19 cellular contexts compared by ENCODE assay signal in the genomic region with DNA sequence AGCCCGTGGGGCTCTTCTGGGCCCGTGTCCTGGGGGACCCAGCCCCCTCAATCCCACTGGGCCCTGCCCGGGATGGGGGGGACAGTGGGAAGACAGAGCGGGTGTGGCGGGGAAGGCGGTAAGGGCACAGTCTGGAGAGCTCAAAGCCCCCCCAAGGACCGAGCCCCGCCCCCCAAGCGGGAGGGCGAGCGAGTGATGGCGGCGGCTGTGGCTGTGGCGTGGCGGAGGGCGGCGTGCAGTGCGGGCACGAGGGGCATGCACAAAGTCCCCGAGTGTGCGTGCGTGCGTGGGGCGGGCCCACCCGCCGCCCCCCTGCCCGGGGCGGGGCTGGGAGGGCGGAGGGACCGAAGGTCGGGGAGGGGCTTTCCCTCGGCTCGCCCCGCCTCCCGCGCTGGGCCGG. TPM values are rescaled to one million over a fixed set of nuclear protein-coding genes. Genes with fewer than 3 reads are reported as not detected.
DNase-seq lines count a peak whose midpoint lies in the region; ATAC-seq, FAIRE-seq and TF ChIP-seq lines count a peak whose summit lies in the region.
"Had no signal": no experiment of that assay in that cellular context is flagged by ENCODE, and none has a peak within 500 bp of the region (broad histone marks: within the 10 kb centered on the region; RNA-seq: fewer than 3 reads in every experiment).

No MANE protein-coding gene starts in this region.

- ATAC-seq in HepG2 (no peak), right lobe of liver (no peak), thoracic aorta (ENCODE audit: insufficient number of reproducible peaks, low FRiP score, low read depth) (no peak), GM21717 (IDR thresholded peaks at IDR 0.05; ENCODE audit: unreplicated experiment) (no peak)

- H4K20me1 ChIP-seq in HepG2 (ENCODE audit: insufficient read depth, low read length), result no peaks in the 10 kb centered on the region
- no peaks in the 10 kb centered on the region for H4K20me1 ChIP-seq in Karpas-422 (ENCODE audit: insufficient read depth, low read depth, low read length)

- peak overlapping the region; percentile 84 for H3K4me2 ChIP-seq in HepG2 (ENCODE audit: low read depth, low read length)
- H3K4me2 ChIP-seq in Karpas-422 (ENCODE audit: low read depth, low read length, poor library complexity, severe bottlenecking), result peak overlapping the region; percentile 74

- POLR2A ChIA-PET in HepG2 (lab: Yijun Ruan, JAX), result interaction anchor here (3.4 kb wide), 1 partner anchor 27 kb away, joined by 21 read pairs; a partner anchor contains a TSS

- DNase-seq in HepG2 (ENCODE audit: low spot score) (no peak), right lobe of liver (no peak), Karpas-422 (peak; percentile 75), endodermal cell (no peak), thoracic aorta (ENCODE audit: low spot score) (no peak), inferior parietal cortex (ENCODE audit: extremely low spot score) (no peak), GM10266 (ENCODE audit: extremely low spot score) (no peak)
- DNase-seq: activated CD4-positive, alpha-beta T cell treated with anti-CD3 and anti-CD28 coated beads, Interleukin-2, amount 50 U/mL, for 1 hour; activated naive CD4-positive, alpha-beta T cell treated with anti-CD3 and anti-CD28 coated beads, Interleukin-2, amount 50 U/mL, for 16 hours; islet precursor cell; KBM-7; NCI-H226; T1000 had no signal

- H3K9ac ChIP-seq in HepG2 (ENCODE audit: insufficient read depth, low read depth, low read length), result no peak overlapping the region
- peak overlapping the region; percentile 74; the same call in 1 of the 2 replicates for H3K9ac ChIP-seq in Karpas-422 (ENCODE audit: low read length)
- H3K9ac ChIP-seq in endodermal cell (ENCODE audit: extremely low read depth, low read length, poor library complexity, severe bottlenecking), result no peak overlapping the region

- no peak for FAIRE-seq in HepG2 (lab: Jason Lieb, UNC)
- FAIRE-seq: frontal cortex, GM12891 had no signal

- TF ChIP-seq POLR2A in HepG2 (IDR thresholded peaks at IDR 0.05; ENCODE audit: insufficient read depth in 1 of 2, low read depth in 2 of 2, low read length in 2 of 2), result no peak
- no peak for TF ChIP-seq POLR2A in right lobe of liver (IDR thresholded peaks at IDR 0.05)

- no peaks in the 10 kb centered on the region; the same call in 1 of the 2 replicates for H3K9me2 ChIP-seq in Karpas-422 (replicated peaks; ENCODE audit: insufficient read depth, low read length)

- BruUV-seq in HepG2 (replicated peaks; lab: Mats Ljungman, UMichigan), result no TSS peak

- no peak overlapping the region for H2AFZ ChIP-seq in HepG2 (ENCODE audit: low read length)
- 0 out of 2 replicates have a peak overlapping the region, but pooled peaks have one; percentile 5 for H2AFZ ChIP-seq in Karpas-422 (ENCODE audit: low read length)

- WGBS in HepG2 (ENCODE audit: low lambda C conversion rate), result 38% methylated on average over 6 of the region's 37 CpGs
- 20% methylated on average over 2 of the region's 37 CpGs for WGBS in right lobe of liver (ENCODE audit: insufficient coverage, low coverage, low lambda C conversion rate, missing lambda C conversion rate)
- 6 to 9% methylated on average over 4 to 37 of the region's 37 CpGs for WGBS in endodermal cell (ENCODE audit: insufficient coverage in 1 of 2, insufficient read length in 1 of 2), 2 experiments

- peak overlapping the region; percentile 43 for H3K4me3 Mint-ChIP-seq in endodermal cell

- H3K36me3 Mint-ChIP-seq in endodermal cell (ENCODE audit: low read depth), result no peaks in the 10 kb centered on the region

- no peak overlapping the region for H3K27ac ChIP-seq in HepG2 (ENCODE audit: extremely low read length, insufficient read depth, low read length)
- no peak overlapping the region for H3K27ac ChIP-seq in right lobe of liver
- H3K27ac ChIP-seq in Karpas-422 (ENCODE audit: low read length), result no peak overlapping the region
- H3K27ac ChIP-seq in endodermal cell (ENCODE audit: low read depth, low read length), result no peak overlapping the region
- H3K27ac ChIP-seq in thoracic aorta, result no peak overlapping the region
- H3K27ac ChIP-seq: cardiac muscle cell had no signal

- H3K36me3 ChIP-seq in HepG2 (replicated peaks in 1 of 2; ENCODE audit: control insufficient read depth in 1 of 2, insufficient read depth in 2 of 2, low read length in 2 of 2), result no peaks in the 10 kb centered on the region
- H3K36me3 ChIP-seq in right lobe of liver, result no peaks in the 10 kb centered on the region
- no peaks in the 10 kb centered on the region for H3K36me3 ChIP-seq in Karpas-422 (ENCODE audit: insufficient read depth, low read length)
- no peaks in the 10 kb centered on the region for H3K36me3 ChIP-seq in endodermal cell (ENCODE audit: control insufficient read depth, insufficient read depth, low read length)
- H3K36me3 ChIP-seq in thoracic aorta, result no peaks in the 10 kb centered on the region
- H3K36me3 ChIP-seq: cardiac muscle cell, HAP-1 had no signal

- H3K27me3 ChIP-seq in HepG2 (ENCODE audit: control insufficient read depth in 1 of 2, insufficient read depth in 2 of 2, low read length in 2 of 2) (peaks cover 7 to 34% of the 10 kb centered on the region in 2 experiments), right lobe of liver (peaks cover 0 to 10% of the 10 kb centered on the region in 2 donors), Karpas-422 (ENCODE audit: low read length) (no peaks in the 10 kb centered on the region), endodermal cell (ENCODE audit: control insufficient read depth, insufficient read depth, low read length, poor library complexity, severe bottlenecking) (peaks cover 79% of the 10 kb centered on the region), thoracic aorta (replicated peaks; ENCODE audit: insufficient read depth) (peaks cover 7% of the 10 kb centered on the region)

- no peak for TF ChIP-seq RAD21 in HepG2 (CRISPR knock-in tag; IDR thresholded peaks at IDR 0.05)

- no peak for TF ChIP-seq CTCF in HepG2 (CRISPR knock-in tag; IDR thresholded peaks at IDR 0.05)
- no peak for TF ChIP-seq CTCF in right lobe of liver (IDR thresholded peaks at IDR 0.05)
- TF ChIP-seq CTCF in endodermal cell (conservative IDR thresholded peaks at IDR 0.05), result no peak
- no peak for TF ChIP-seq CTCF in thoracic aorta (IDR thresholded peaks at IDR 0.05)
- TF ChIP-seq CTCF in GM10266 (IDR thresholded peaks at IDR 0.05; ENCODE audit: control insufficient read depth, insufficient read depth, low read depth, missing control alignments), result no peak

- H3K4me3 ChIP-seq in HepG2 (replicated peaks in 1 of 3; ENCODE audit: insufficient read depth in 1 of 3, low read depth in 2 of 3, low read length in 3 of 3) (peak overlapping the region in 2 of 3 experiments; percentile 20 to 69; a peak in 3 of 6 replicates), right lobe of liver (no peak overlapping the region), Karpas-422 (ENCODE audit: low read length) (no peak overlapping the region; the same call in 1 of the 2 replicates), endodermal cell (ENCODE audit: low read length) (no peak overlapping the region), thoracic aorta (peak overlapping the region; percentile 11)
- H3K4me3 ChIP-seq: cardiac muscle cell had no signal

- H3K9me3 ChIP-seq in HepG2 (ENCODE audit: low read length), result no peaks in the 10 kb centered on the region
- H3K9me3 ChIP-seq in right lobe of liver, result no peaks in the 10 kb centered on the region
- no peaks in the 10 kb centered on the region for H3K9me3 ChIP-seq in Karpas-422 (ENCODE audit: low read length)
- no peaks in the 10 kb centered on the region for H3K9me3 ChIP-seq in endodermal cell (ENCODE audit: control insufficient read depth, low read length)
- no peaks in the 10 kb centered on the region for H3K9me3 ChIP-seq in thoracic aorta
- H3K9me3 ChIP-seq: HAP-1 had no signal

- H3K9me3 Mint-ChIP-seq in endodermal cell, result no peaks in the 10 kb centered on the region
- H3K9me3 Mint-ChIP-seq: stimulated activated naive CD8-positive, alpha-beta T cell treated with anti-CD3 and anti-CD28 coated beads, Interleukin-15, Interleukin-2, amounts not matched to agents 100 ng/mL and 50 ng/mL, for 24 hours had no signal

- peaks cover 2% of the 10 kb centered on the region for H3K79me2 ChIP-seq in HepG2 (ENCODE audit: insufficient read depth, low read length)
- H3K79me2 ChIP-seq in Karpas-422 (ENCODE audit: low read length), result peaks cover 6% of the 10 kb centered on the region; the same call in 1 of the 2 replicates

- peaks cover 78% of the 10 kb centered on the region for H3K27me3 Mint-ChIP-seq in endodermal cell (ENCODE audit: insufficient read depth)

- peaks cover 23% of the 10 kb centered on the region for H3K4me1 ChIP-seq in HepG2 (ENCODE audit: insufficient read depth, low read length)
- peaks cover 0 to 15% (median 7%) of the 10 kb centered on the region in 4 donors for H3K4me1 ChIP-seq in right lobe of liver
- peaks cover 32% of the 10 kb centered on the region for H3K4me1 ChIP-seq in Karpas-422 (ENCODE audit: low read length)
- H3K4me1 ChIP-seq in endodermal cell (ENCODE audit: control insufficient read depth, insufficient read depth, low read length), result peaks cover 5% of the 10 kb centered on the region
- H3K4me1 ChIP-seq in thoracic aorta (ENCODE audit: control insufficient read depth in 1 of 2, low read depth in 2 of 2), result peaks cover 18 to 23% of the 10 kb centered on the region in 2 donors

- CTCF ChIA-PET in HepG2 (lab: Yijun Ruan, JAX; ENCODE audit: low intra/inter-chr PET ratio, low total read pairs), result no interaction called here

- in situ Hi-C loops in HepG2 (cut with HindIII; ENCODE audit: extremely low pct_ligation_motif_present, low pct_unique_long_range_greater_than_20kb), result no loop called here

- no peak overlapping the region for H3K27ac Mint-ChIP-seq in endodermal cell
- H3K27ac Mint-ChIP-seq: stimulated activated naive CD8-positive, alpha-beta T cell treated with anti-CD3 and anti-CD28 coated beads, Interleukin-15, Interleukin-2, amounts not matched to agents 100 ng/mL and 50 ng/mL, for 24 hours had no signal

- no peak for TF ChIP-seq EP300 in HepG2 (IDR thresholded peaks at IDR 0.05; ENCODE audit: low read depth in 2 of 2, low read length in 2 of 2)
- no peak for TF ChIP-seq EP300 in HepG2 (CRISPR knock-in tag; IDR thresholded peaks at IDR 0.05; ENCODE audit: borderline replicate concordance)

- no peaks in the 10 kb centered on the region for H3K4me1 Mint-ChIP-seq in endodermal cell

- intact Hi-C loops in HepG2 (cut with micrococcal nuclease; ENCODE audit: unreplicated experiment), result no loop called here
- intact Hi-C loops in right lobe of liver (cut with DNase I), result no loop called here

RNA-seq across cellular contexts. Expression of a gene that starts 3.6 kb away (rescaled TPM):
- total RNA-seq in HepG2 (2016; rRNA removed; fragmentation: Illumina TruSeq; extraction: Trizol) (1.4 and 3.8 TPM in 2 replicates), right lobe of liver (10 to 100 TPM in 1 of 6 experiments, 1 to 10 TPM in 5; 5.5 to 11.7 (median 9.7) TPM), endodermal cell (10 to 100 TPM; 20.8 to 21.5 TPM), thoracic aorta (10 to 100 TPM; 10.7 to 13.5 TPM)
- 0.35 and 0.40 TPM in 2 replicates for total RNA-seq in HepG2 (2016; cell fraction: cytosol; rRNA removed; fragmentation: Illumina TruSeq; extraction: Trizol; ENCODE audit: low read depth)
- total RNA-seq in HepG2 (2016; cell fraction: insoluble cytoplasmic fraction; rRNA removed; fragmentation: Illumina TruSeq; extraction: Trizol), result 1.2 and 4.3 TPM in 2 replicates
- 0.83 and 1.7 TPM in 2 replicates for total RNA-seq in HepG2 (2016; cell fraction: membrane; rRNA removed; fragmentation: Illumina TruSeq; extraction: Trizol)
- total RNA-seq in HepG2 (2016; cell fraction: nucleus; rRNA removed; fragmentation: Illumina TruSeq; extraction: Trizol), result 6.4 and 7.9 TPM in 2 replicates
- polyA plus RNA-seq in HepG2 (2011; rRNA removed), result 4.5 and 8.3 TPM in 2 replicates
- 1.3 and 1.9 TPM in 2 replicates for polyA plus RNA-seq in HepG2 (2011; cell fraction: cytosol; rRNA removed)
- 117 and 130 TPM in 2 replicates for polyA plus RNA-seq in HepG2 (2011; cell fraction: nucleus; rRNA removed)
- 4.1 and 6.2 TPM in 2 replicates for polyA plus RNA-seq in HepG2 (2012)
- polyA plus RNA-seq in HepG2 (2016; cell fraction: cytosol; fragmentation: Illumina TruSeq; extraction: Trizol; ENCODE audit: low read depth), result 0.34 and 0.43 TPM in 2 replicates
- polyA plus RNA-seq in HepG2 (2016; cell fraction: insoluble cytoplasmic fraction; fragmentation: Illumina TruSeq; extraction: Trizol; ENCODE audit: low read depth), result 0.93 and 2.0 TPM in 2 replicates
- polyA plus RNA-seq in HepG2 (2016; cell fraction: membrane; fragmentation: Illumina TruSeq; extraction: Trizol; ENCODE audit: low read depth), result 0.53 and 0.66 TPM in 2 replicates
- polyA plus RNA-seq in HepG2 (2016; cell fraction: nucleus; fragmentation: Illumina TruSeq; extraction: Trizol; ENCODE audit: insufficient read depth, low read depth), result 17.5 and 18.7 TPM in 2 replicates
- 9.5 and 10.1 TPM in 2 replicates for polyA minus RNA-seq in HepG2 (2011; rRNA and poly(A)+ RNA removed; ENCODE audit: low replicate concordance)
- 1.4 and 1.5 TPM in 2 replicates for polyA minus RNA-seq in HepG2 (2011; cell fraction: cytosol; rRNA and poly(A)+ RNA removed)
- 13.9 and 15.6 TPM in 2 replicates for polyA minus RNA-seq in HepG2 (2011; cell fraction: nucleus; rRNA and poly(A)+ RNA removed)
- 4.5 and 8.2 TPM in 2 replicates for total RNA-seq in Karpas-422 (2014; rRNA removed; shearing (Covaris generic); ENCODE audit: low replicate concordance)
- polyA plus RNA-seq in endodermal cell (2013, experiment 1 of 2), result 13.9 TPM
- polyA plus RNA-seq in endodermal cell (2013, experiment 2 of 2), result 12.5 TPM

RNA-seq across cellular contexts. Expression of a gene that starts 9.6 kb away (rescaled TPM):
- total RNA-seq in HepG2 (2016; rRNA removed; fragmentation: Illumina TruSeq; extraction: Trizol) (0.55 and 2.6 TPM in 2 replicates), right lobe of liver (10 to 100 TPM; 26.9 to 68.1 (median 36.9) TPM), endodermal cell (10 to 100 TPM; 48.8 to 55.6 TPM), thoracic aorta (100 to 1,000 TPM in 1 of 2 donors, 10 to 100 TPM in 1; 98.7 to 128 TPM)
- 0.40 and 0.88 TPM in 2 replicates for total RNA-seq in HepG2 (2016; cell fraction: cytosol; rRNA removed; fragmentation: Illumina TruSeq; extraction: Trizol; ENCODE audit: low read depth)
- 0.77 and 3.8 TPM in 2 replicates for total RNA-seq in HepG2 (2016; cell fraction: insoluble cytoplasmic fraction; rRNA removed; fragmentation: Illumina TruSeq; extraction: Trizol)
- total RNA-seq in HepG2 (2016; cell fraction: membrane; rRNA removed; fragmentation: Illumina TruSeq; extraction: Trizol), result 1.2 and 1.4 TPM in 2 replicates
- 5.1 and 7.1 TPM in 2 replicates for total RNA-seq in HepG2 (2016; cell fraction: nucleus; rRNA removed; fragmentation: Illumina TruSeq; extraction: Trizol)
- 11.8 and 17.3 TPM in 2 replicates for polyA plus RNA-seq in HepG2 (2011; rRNA removed)
- 4.0 and 8.1 TPM in 2 replicates for polyA plus RNA-seq in HepG2 (2011; cell fraction: cytosol; rRNA removed)
- polyA plus RNA-seq in HepG2 (2011; cell fraction: nucleus; rRNA removed), result 157 and 173 TPM in 2 replicates
- polyA plus RNA-seq in HepG2 (2012), result 6.9 and 9.3 TPM in 2 replicates
- polyA plus RNA-seq in HepG2 (2016; cell fraction: cytosol; fragmentation: Illumina TruSeq; extraction: Trizol; ENCODE audit: low read depth), result 0.87 and 1.2 TPM in 2 replicates
- 1.8 and 2.0 TPM in 2 replicates for polyA plus RNA-seq in HepG2 (2016; cell fraction: insoluble cytoplasmic fraction; fragmentation: Illumina TruSeq; extraction: Trizol; ENCODE audit: low read depth)
- 1.7 TPM in 2 replicates for polyA plus RNA-seq in HepG2 (2016; cell fraction: membrane; fragmentation: Illumina TruSeq; extraction: Trizol; ENCODE audit: low read depth)
- 33.6 and 33.9 TPM in 2 replicates for polyA plus RNA-seq in HepG2 (2016; cell fraction: nucleus; fragmentation: Illumina TruSeq; extraction: Trizol; ENCODE audit: insufficient read depth, low read depth)
- polyA minus RNA-seq in HepG2 (2011; rRNA and poly(A)+ RNA removed; ENCODE audit: low replicate concordance), result 2.1 and 48.1 TPM in 2 replicates
- polyA minus RNA-seq in HepG2 (2011; cell fraction: cytosol; rRNA and poly(A)+ RNA removed), result 1.9 and 3.5 TPM in 2 replicates
- polyA minus RNA-seq in HepG2 (2011; cell fraction: nucleus; rRNA and poly(A)+ RNA removed), result 6.3 and 7.6 TPM in 2 replicates
- 27.6 and 28.1 TPM in 2 replicates for total RNA-seq in Karpas-422 (2014; rRNA removed; shearing (Covaris generic); ENCODE audit: low replicate concordance)
- polyA plus RNA-seq in endodermal cell (2013, experiment 1 of 2), result 43.9 TPM
- 39.3 TPM for polyA plus RNA-seq in endodermal cell (2013, experiment 2 of 2)

RNA-seq across cellular contexts. Expression of a gene that starts 11.8 kb away (rescaled TPM):
- total RNA-seq in HepG2 (2016; rRNA removed; fragmentation: Illumina TruSeq; extraction: Trizol) (0.20 and 0.22 TPM in 2 replicates), right lobe of liver (1 to 10 TPM in 2 of 6 experiments, under 1 TPM in 1, not detected in 3; 0.05 to 2.3 (median 1.7) TPM), endodermal cell (1 to 10 TPM in 1 of 2 donors, under 1 TPM in 1; 0.38 to 2.2 TPM), thoracic aorta (not detected)
- 0.10 TPM in 1 of 2 replicates, not detected in the other for total RNA-seq in HepG2 (2016; cell fraction: cytosol; rRNA removed; fragmentation: Illumina TruSeq; extraction: Trizol; ENCODE audit: low read depth)
- total RNA-seq in HepG2 (2016; cell fraction: insoluble cytoplasmic fraction; rRNA removed; fragmentation: Illumina TruSeq; extraction: Trizol), result 0.19 TPM in 1 of 2 replicates, not detected in the other
- total RNA-seq in HepG2 (2016; cell fraction: membrane; rRNA removed; fragmentation: Illumina TruSeq; extraction: Trizol), result 0.10 and 0.22 TPM in 2 replicates
- 0.19 TPM in 1 of 2 replicates, not detected in the other for total RNA-seq in HepG2 (2016; cell fraction: nucleus; rRNA removed; fragmentation: Illumina TruSeq; extraction: Trizol)
- polyA plus RNA-seq in HepG2 (2011; rRNA removed), result 2.0 and 2.2 TPM in 2 replicates
- polyA plus RNA-seq in HepG2 (2011; cell fraction: cytosol; rRNA removed), result 1.6 and 3.1 TPM in 2 replicates
- polyA plus RNA-seq in HepG2 (2011; cell fraction: nucleus; rRNA removed), result 4.4 and 5.3 TPM in 2 replicates
- 2.8 and 5.8 TPM in 2 replicates for polyA plus RNA-seq in HepG2 (2012)
- polyA plus RNA-seq in HepG2 (2016; cell fraction: cytosol; fragmentation: Illumina TruSeq; extraction: Trizol; ENCODE audit: low read depth), result 0.14 and 2.9 TPM in 2 replicates
- 0.45 and 0.64 TPM in 2 replicates for polyA plus RNA-seq in HepG2 (2016; cell fraction: insoluble cytoplasmic fraction; fragmentation: Illumina TruSeq; extraction: Trizol; ENCODE audit: low read depth)
- polyA plus RNA-seq in HepG2 (2016; cell fraction: membrane; fragmentation: Illumina TruSeq; extraction: Trizol; ENCODE audit: low read depth), result 0.38 and 0.42 TPM in 2 replicates
- polyA plus RNA-seq in HepG2 (2016; cell fraction: nucleus; fragmentation: Illumina TruSeq; extraction: Trizol; ENCODE audit: insufficient read depth, low read depth), result 0.35 and 0.36 TPM in 2 replicates
- 4.1 and 8.8 TPM in 2 replicates for polyA minus RNA-seq in HepG2 (2011; rRNA and poly(A)+ RNA removed; ENCODE audit: low replicate concordance)
- polyA minus RNA-seq in HepG2 (2011; cell fraction: cytosol; rRNA and poly(A)+ RNA removed), result 1.8 and 2.7 TPM in 2 replicates
- 0.52 and 0.99 TPM in 2 replicates for polyA minus RNA-seq in HepG2 (2011; cell fraction: nucleus; rRNA and poly(A)+ RNA removed)
- 0.48 and 2.1 TPM in 2 replicates for total RNA-seq in Karpas-422 (2014; rRNA removed; shearing (Covaris generic); ENCODE audit: low replicate concordance)
- 4.7 TPM for polyA plus RNA-seq in endodermal cell (2013, experiment 1 of 2)
- polyA plus RNA-seq in endodermal cell (2013, experiment 2 of 2), result 3.9 TPM

RNA-seq across cellular contexts. Expression of a gene that starts 13.6 kb away (rescaled TPM):
- total RNA-seq in HepG2 (2016; rRNA removed; fragmentation: Illumina TruSeq; extraction: Trizol) (78.2 and 79.9 TPM in 2 replicates), right lobe of liver (10 to 100 TPM; 37.3 to 69.6 (median 54.3) TPM), endodermal cell (100 to 1,000 TPM; 105 to 124 TPM), thoracic aorta (100 to 1,000 TPM; 103 to 145 TPM)
- 125 and 168 TPM in 2 replicates for total RNA-seq in HepG2 (2016; cell fraction: cytosol; rRNA removed; fragmentation: Illumina TruSeq; extraction: Trizol; ENCODE audit: low read depth)
- total RNA-seq in HepG2 (2016; cell fraction: insoluble cytoplasmic fraction; rRNA removed; fragmentation: Illumina TruSeq; extraction: Trizol), result 64.5 and 82.1 TPM in 2 replicates
- 131 and 166 TPM in 2 replicates for total RNA-seq in HepG2 (2016; cell fraction: membrane; rRNA removed; fragmentation: Illumina TruSeq; extraction: Trizol)
- 43.4 and 46.1 TPM in 2 replicates for total RNA-seq in HepG2 (2016; cell fraction: nucleus; rRNA removed; fragmentation: Illumina TruSeq; extraction: Trizol)
- 52.9 and 59.6 TPM in 2 replicates for polyA plus RNA-seq in HepG2 (2011; rRNA removed)
- 46.6 and 58.6 TPM in 2 replicates for polyA plus RNA-seq in HepG2 (2011; cell fraction: cytosol; rRNA removed)
- 79.7 and 81.3 TPM in 2 replicates for polyA plus RNA-seq in HepG2 (2011; cell fraction: nucleus; rRNA removed)
- 27.7 and 37.3 TPM in 2 replicates for polyA plus RNA-seq in HepG2 (2012)
- polyA plus RNA-seq in HepG2 (2016; cell fraction: cytosol; fragmentation: Illumina TruSeq; extraction: Trizol; ENCODE audit: low read depth), result 114 and 130 TPM in 2 replicates
- 75.6 and 85.1 TPM in 2 replicates for polyA plus RNA-seq in HepG2 (2016; cell fraction: insoluble cytoplasmic fraction; fragmentation: Illumina TruSeq; extraction: Trizol; ENCODE audit: low read depth)
- polyA plus RNA-seq in HepG2 (2016; cell fraction: membrane; fragmentation: Illumina TruSeq; extraction: Trizol; ENCODE audit: low read depth), result 124 and 138 TPM in 2 replicates
- polyA plus RNA-seq in HepG2 (2016; cell fraction: nucleus; fragmentation: Illumina TruSeq; extraction: Trizol; ENCODE audit: insufficient read depth, low read depth), result 73.2 and 92.9 TPM in 2 replicates
- polyA minus RNA-seq in HepG2 (2011; rRNA and poly(A)+ RNA removed; ENCODE audit: low replicate concordance), result 32.3 and 38.9 TPM in 2 replicates
- polyA minus RNA-seq in HepG2 (2011; cell fraction: cytosol; rRNA and poly(A)+ RNA removed), result 6.7 and 10.7 TPM in 2 replicates
- 18.6 and 20.1 TPM in 2 replicates for polyA minus RNA-seq in HepG2 (2011; cell fraction: nucleus; rRNA and poly(A)+ RNA removed)
- total RNA-seq in Karpas-422 (2014; rRNA removed; shearing (Covaris generic); ENCODE audit: low replicate concordance), result 142 and 145 TPM in 2 replicates
- polyA plus RNA-seq in endodermal cell (2013, experiment 1 of 2), result 68.0 TPM
- polyA plus RNA-seq in endodermal cell (2013, experiment 2 of 2), result 67.5 TPM

RNA-seq across cellular contexts. Expression of a gene that starts 18.3 kb away (rescaled TPM):
- total RNA-seq in HepG2 (2016; rRNA removed; fragmentation: Illumina TruSeq; extraction: Trizol) (0.87 and 1.8 TPM in 2 replicates), right lobe of liver (1 to 10 TPM in 1 of 6 experiments, under 1 TPM in 5; 0.37 to 1.1 (median 0.60) TPM), endodermal cell (1 to 10 TPM; 3.7 to 5.1 TPM), thoracic aorta (1 to 10 TPM in 1 of 2 donors, under 1 TPM in 1; 0.42 to 8.0 TPM)
- total RNA-seq in HepG2 (2016; cell fraction: cytosol; rRNA removed; fragmentation: Illumina TruSeq; extraction: Trizol; ENCODE audit: low read depth), result 0.79 and 0.81 TPM in 2 replicates
- 0.74 and 2.3 TPM in 2 replicates for total RNA-seq in HepG2 (2016; cell fraction: insoluble cytoplasmic fraction; rRNA removed; fragmentation: Illumina TruSeq; extraction: Trizol)
- 0.45 and 1.1 TPM in 2 replicates for total RNA-seq in HepG2 (2016; cell fraction: membrane; rRNA removed; fragmentation: Illumina TruSeq; extraction: Trizol)
- 2.0 and 3.2 TPM in 2 replicates for total RNA-seq in HepG2 (2016; cell fraction: nucleus; rRNA removed; fragmentation: Illumina TruSeq; extraction: Trizol)
- polyA plus RNA-seq in HepG2 (2011; rRNA removed), result 3.8 and 5.3 TPM in 2 replicates
- polyA plus RNA-seq in HepG2 (2011; cell fraction: cytosol; rRNA removed), result 1.8 and 3.5 TPM in 2 replicates
- polyA plus RNA-seq in HepG2 (2011; cell fraction: nucleus; rRNA removed), result 77.4 and 90.6 TPM in 2 replicates
- 1.8 and 3.6 TPM in 2 replicates for polyA plus RNA-seq in HepG2 (2012)
- polyA plus RNA-seq in HepG2 (2016; cell fraction: cytosol; fragmentation: Illumina TruSeq; extraction: Trizol; ENCODE audit: low read depth), result 0.59 and 0.78 TPM in 2 replicates
- polyA plus RNA-seq in HepG2 (2016; cell fraction: insoluble cytoplasmic fraction; fragmentation: Illumina TruSeq; extraction: Trizol; ENCODE audit: low read depth), result 0.68 and 0.70 TPM in 2 replicates
- 0.38 and 0.56 TPM in 2 replicates for polyA plus RNA-seq in HepG2 (2016; cell fraction: membrane; fragmentation: Illumina TruSeq; extraction: Trizol; ENCODE audit: low read depth)
- 6.7 and 9.7 TPM in 2 replicates for polyA plus RNA-seq in HepG2 (2016; cell fraction: nucleus; fragmentation: Illumina TruSeq; extraction: Trizol; ENCODE audit: insufficient read depth, low read depth)
- polyA minus RNA-seq in HepG2 (2011; rRNA and poly(A)+ RNA removed; ENCODE audit: low replicate concordance), result 1.4 and 3.1 TPM in 2 replicates
- polyA minus RNA-seq in HepG2 (2011; cell fraction: cytosol; rRNA and poly(A)+ RNA removed), result 0.70 and 0.99 TPM in 2 replicates
- 3.9 and 4.6 TPM in 2 replicates for polyA minus RNA-seq in HepG2 (2011; cell fraction: nucleus; rRNA and poly(A)+ RNA removed)
- 3.6 and 15.2 TPM in 2 replicates for total RNA-seq in Karpas-422 (2014; rRNA removed; shearing (Covaris generic); ENCODE audit: low replicate concordance)
- polyA plus RNA-seq in endodermal cell (2013, experiment 1 of 2), result 4.2 TPM
- polyA plus RNA-seq in endodermal cell (2013, experiment 2 of 2), result 2.2 TPM

Comparison
In these comparisons a context has a peak if more than half of its experiments do, and no peak if none do; other contexts are left out.
1. H3K4me3 ChIP-seq: peak in HepG2 (2 of 3) and thoracic aorta (single experiment); none in right lobe of liver (0 of 3), Karpas-422 (single experiment) and endodermal cell (single experiment).